Comparison of ENCODE assay signal across 11 cellular contexts in genomic region chr1:21453964-21454614, GRCh38. TPM values are rescaled to one million over a fixed set of nuclear protein-coding genes. Genes with fewer than 3 reads are reported as not detected.
DNase-seq lines count a peak whose midpoint lies in the region; ATAC-seq and TF ChIP-seq lines count a peak whose summit lies in the region.
"Not testable (repeated sequence)": the region's sequence is repeated elsewhere in the genome, so short reads cannot be mapped to it uniquely, and the experiment has no call there.
"Had no signal": no experiment of that assay in that cellular context is flagged by ENCODE, and none has a peak within 500 bp of the region (broad histone marks: within the 10 kb centered on the region; RNA-seq: fewer than 3 reads in every experiment).

No MANE protein-coding gene starts in this region.

- POLR2A ChIA-PET in RWPE1 (lab: Yijun Ruan, JAX; ENCODE audit: low non-redundant PET): not testable (repeated sequence)

- ATAC-seq in activated T-cell treated with anti-CD3 and anti-CD28 coated beads, Interleukin-2, amount 50 U/mL, for 72 hours (replicated peaks in 1 of 2): peak in 1 of 2 donors; percentile 41

- H3K27me3 ChIP-seq in GM23248 (replicated peaks; ENCODE audit: insufficient read depth); Loucy (ENCODE audit: insufficient read depth, low read length, poor library complexity, severe bottlenecking): not testable (repeated sequence)

- not testable (repeated sequence) for H3K79me2 ChIP-seq in GM23248 (ENCODE audit: insufficient read depth)
- H3K79me2 ChIP-seq in Loucy (ENCODE audit: insufficient read depth, low read length): peaks cover 16% of the 10 kb centered on the region

- peaks cover 26% of the 10 kb centered on the region for H3K4me1 Mint-ChIP-seq in activated T-cell treated with anti-CD3 and anti-CD28 coated beads, Interleukin-2, amount 50 U/mL, for 72 hours (ENCODE audit: low read depth)

- not testable (repeated sequence) for H3K9me2 ChIP-seq in GM23248 (ENCODE audit: insufficient read depth); Loucy (replicated peaks; ENCODE audit: low read depth, low read length)

- not testable (repeated sequence) for H3K9me3 Mint-ChIP-seq in activated T-cell treated with anti-CD3 and anti-CD28 coated beads, Interleukin-2, amount 50 U/mL, for 72 hours

- not testable (repeated sequence) for H3K4me3 ChIP-seq in GM23248
- peak overlapping the region; percentile 41 for H3K4me3 ChIP-seq in Loucy (ENCODE audit: low read length, poor library complexity, severe bottlenecking)

- CTCF ChIA-PET in RWPE1 (lab: Yijun Ruan, JAX): not testable (repeated sequence)

- H3K4me2 ChIP-seq in GM23248 (ENCODE audit: unreplicated experiment) (peak overlapping the region; percentile 27), Loucy (ENCODE audit: low read depth, low read length, poor library complexity, severe bottlenecking) (peak overlapping the region; percentile 18)

- H3K4me3 Mint-ChIP-seq in activated T-cell treated with anti-CD3 and anti-CD28 coated beads, Interleukin-2, amount 50 U/mL, for 72 hours: not testable (repeated sequence)

- not testable (repeated sequence) for H3K9me3 ChIP-seq in GM23248 (ENCODE audit: low read depth); Loucy (ENCODE audit: insufficient read depth, low read depth, low read length)

- WGBS in GM23248 (ENCODE audit: low coverage in 1 of 2, low lambda C conversion rate in 2 of 2, missing lambda C conversion rate in 2 of 2), 2 experiments: 47 to 50% methylated on average over 5 of the region's 5 CpGs

- H3K36me3 Mint-ChIP-seq in activated T-cell treated with anti-CD3 and anti-CD28 coated beads, Interleukin-2, amount 50 U/mL, for 72 hours (ENCODE audit: insufficient read depth in 2 of 2): not testable (repeated sequence)

- H3K27ac ChIP-seq in GM23248: peak overlapping the region; percentile 31; the same call in 1 of the 2 replicates
- not testable (repeated sequence) for H3K27ac ChIP-seq in RWPE1

- peaks cover 45% of the 10 kb centered on the region for H3F3A ChIP-seq in GM23248 (ENCODE audit: insufficient read depth)
- not testable (repeated sequence) for H3F3A ChIP-seq in Loucy (ENCODE audit: low read depth)

- peak overlapping the region; percentile 35 for H3K27ac Mint-ChIP-seq in activated T-cell treated with anti-CD3 and anti-CD28 coated beads, Interleukin-2, amount 50 U/mL, for 72 hours

- not testable (repeated sequence) for H4K20me1 ChIP-seq in GM23248 (ENCODE audit: insufficient read depth); Loucy (ENCODE audit: insufficient read depth, low read length, poor library complexity, severe bottlenecking)

- H2AFZ ChIP-seq in GM23248; Loucy (ENCODE audit: low read length): not testable (repeated sequence)

- DNase-seq in AG20443 (ENCODE audit: low spot score) (peak; percentile 74), GM23248 (peak; percentile 86), RWPE1 (ENCODE audit: low spot score) (peak; percentile 58), dedifferentiated amniotic fluid mesenchymal stem cell (ENCODE audit: extremely low spot score) (peak; percentile 22), hepatic stellate cell (ENCODE audit: low spot score) (peak; percentile 69), renal cortical epithelial cell (ENCODE audit: low read depth) (peak; percentile 93)
- DNase-seq in activated T-cell treated with anti-CD3 and anti-CD28 coated beads, Interleukin-2, amount 50 U/mL, for 72 hours: not testable (repeated sequence)

- TF ChIP-seq CTCF in Loucy (conservative IDR thresholded peaks at IDR 0.05; ENCODE audit: low read length); RWPE1 (conservative IDR thresholded peaks at IDR 0.05; ENCODE audit: low read depth): not testable (repeated sequence)

- H3K9ac ChIP-seq in GM23248: not testable (repeated sequence)
- peak overlapping the region; percentile 36 for H3K9ac ChIP-seq in Loucy (ENCODE audit: low read depth, low read length, poor library complexity, severe bottlenecking)

- H3K27me3 Mint-ChIP-seq in activated T-cell treated with anti-CD3 and anti-CD28 coated beads, Interleukin-2, amount 50 U/mL, for 72 hours (ENCODE audit: low read depth): not testable (repeated sequence)

- peaks cover 46% of the 10 kb centered on the region for H3K4me1 ChIP-seq in GM23248 (ENCODE audit: insufficient read depth)
- H3K4me1 ChIP-seq in Loucy (ENCODE audit: insufficient read depth, low read length, poor library complexity, severe bottlenecking): peaks cover 50% of the 10 kb centered on the region

- H3K36me3 ChIP-seq in GM23248 (ENCODE audit: low read depth): not testable (repeated sequence)
- H3K36me3 ChIP-seq in Loucy (ENCODE audit: insufficient read depth, low read length): peaks cover 14% of the 10 kb centered on the region

- in situ Hi-C loops in GM23248 (cut with MboI): not testable (repeated sequence)

RNA-seq across cellular contexts. Expression of gene NBPF3, which starts 14.2 kb away (rescaled TPM):
- 14.1 and 18.5 TPM in 2 replicates for total RNA-seq in GM23248 (2014; rRNA removed; shearing (Covaris generic))
- 7.5 and 8.9 TPM in 2 replicates for polyA plus RNA-seq in GM23248 (2016; fragmentation: Nextera tagmentation; extraction: Ambion mirVana)
- 1 to 10 TPM; 3.8 to 9.0 TPM for total RNA-seq in activated T-cell treated with anti-CD3 and anti-CD28 coated beads, Interleukin-2, amount 50 U/mL, for 72 hours
- 14.2 and 16.0 TPM in 2 replicates for total RNA-seq in renal cortical epithelial cell

RNA-seq across cellular contexts. Expression of gene ALPL, which starts 55.1 kb away (rescaled TPM):
- total RNA-seq in GM23248 (2014; rRNA removed; shearing (Covaris generic)): not detected in 2 replicates
- 0.35 and 0.95 TPM in 2 replicates for polyA plus RNA-seq in GM23248 (2016; fragmentation: Nextera tagmentation; extraction: Ambion mirVana)
- total RNA-seq in activated T-cell treated with anti-CD3 and anti-CD28 coated beads, Interleukin-2, amount 50 U/mL, for 72 hours: under 1 TPM in 1 of 2 donors, not detected in 1; 0.23 TPM
- 0.35 and 11.1 TPM in 2 replicates for total RNA-seq in renal cortical epithelial cell
- total RNA-seq: activated CD8-positive, alpha-beta memory T cell treated with anti-CD3 and anti-CD28 coated beads for 36 hours; CD4-positive, alpha-beta memory T cell; naive thymus-derived CD8-positive, alpha-beta T cell had no signal
- polyA plus RNA-seq: CD4-positive, alpha-beta memory T cell; naive thymus-derived CD8-positive, alpha-beta T cell had no signal
